Comparison of ENCODE assay signal across 30 cellular contexts in genomic region chr4:98796986-98797385, GRCh38.
"Had no signal": no experiment of that assay in that cellular context is flagged by ENCODE, and none has a peak within 500 bp of the region (broad histone marks: within the 10 kb centered on the region; RNA-seq: fewer than 3 reads in every experiment).

No MANE protein-coding gene starts in this region.

- H3K4me3 Mint-ChIP-seq: naive thymus-derived CD8-positive, alpha-beta T cell; natural killer cell treated with Interleukin-12 subunit alpha and Interleukin-12 subunit beta and Interleukin-15 and Interleukin-18, amount 100 ng/mL, for 72 hours; nephron progenitor cell; neural crest cell; stimulated activated effector memory CD8-positive, alpha-beta T cell treated with anti-CD3 and anti-CD28 coated beads, Interleukin-12 subunit alpha, Interleukin-12 subunit beta, amount 100 ng/mL, for 72 hours; stimulated activated naive B cell treated with anti-CD40 and anti-IgM and Interleukin-4, amounts not matched to agents 10 μg/mL and 1 μg/mL and 100 μg/mL, for 72 hours; stimulated activated naive CD8-positive, alpha-beta T cell treated with anti-CD3 and anti-CD28 coated beads, Interleukin-15, Interleukin-2, amounts not matched to agents 100 ng/mL and 50 ng/mL, for 24 hours; type B pancreatic cell had no signal

- H3K9ac ChIP-seq: parathyroid adenoma had no signal

- H3K36me3 ChIP-seq: neutrophil, ovary, right lobe of liver, sigmoid colon, stomach, thoracic aorta, thyroid gland, tibial nerve, upper lobe of right lung, uterus had no signal

- H3K27ac Mint-ChIP-seq: naive thymus-derived CD8-positive, alpha-beta T cell; natural killer cell treated with Interleukin-12 subunit alpha and Interleukin-12 subunit beta and Interleukin-15 and Interleukin-18, amount 100 ng/mL, for 72 hours; nephron progenitor cell; progenitor cell of endocrine pancreas; stimulated activated effector memory CD8-positive, alpha-beta T cell treated with anti-CD3 and anti-CD28 coated beads, Interleukin-12 subunit alpha, Interleukin-12 subunit beta, amount 100 ng/mL, for 72 hours; stimulated activated naive B cell treated with anti-CD40 and anti-IgM and Interleukin-4, amounts not matched to agents 10 μg/mL and 1 μg/mL and 100 μg/mL, for 72 hours; stimulated activated naive CD8-positive, alpha-beta T cell treated with anti-CD3 and anti-CD28 coated beads, Interleukin-15, Interleukin-2, amounts not matched to agents 100 ng/mL and 50 ng/mL, for 24 hours; type B pancreatic cell had no signal

- H3K36me3 Mint-ChIP-seq: natural killer cell treated with Interleukin-12 subunit alpha and Interleukin-12 subunit beta and Interleukin-15 and Interleukin-18, amount 100 ng/mL, for 72 hours; stimulated activated effector memory CD8-positive, alpha-beta T cell treated with anti-CD3 and anti-CD28 coated beads, Interleukin-12 subunit alpha, Interleukin-12 subunit beta, amount 100 ng/mL, for 72 hours; stimulated activated naive B cell treated with anti-CD40 and anti-IgM and Interleukin-4, amounts not matched to agents 10 μg/mL and 1 μg/mL and 100 μg/mL, for 72 hours; type B pancreatic cell had no signal

- H3K27me3 ChIP-seq: neutrophil, ovary, right lobe of liver, sigmoid colon, stomach, thyroid gland, tibial nerve, upper lobe of right lung, uterus had no signal

- H3K4me1 ChIP-seq: parathyroid adenoma, psoas muscle, right lobe of liver, sigmoid colon, stomach, thyroid gland, tibial nerve, upper lobe of right lung, uterus had no signal

- H3K4me1 Mint-ChIP-seq: neural crest cell; stimulated activated naive B cell treated with anti-CD40 and anti-IgM and Interleukin-4, amounts not matched to agents 10 μg/mL and 1 μg/mL and 100 μg/mL, for 72 hours had no signal

- H3K27me3 Mint-ChIP-seq: stimulated activated naive CD8-positive, alpha-beta T cell treated with anti-CD3 and anti-CD28 coated beads, Interleukin-15, Interleukin-2, amounts not matched to agents 100 ng/mL and 50 ng/mL, for 24 hours had no signal

- H3K9me3 ChIP-seq: neutrophil, ovary, psoas muscle, right lobe of liver, sigmoid colon, stomach, thoracic aorta, thyroid gland, tibial nerve, upper lobe of right lung, uterus had no signal

- H3K9me3 Mint-ChIP-seq: naive thymus-derived CD8-positive, alpha-beta T cell; natural killer cell treated with Interleukin-12 subunit alpha and Interleukin-12 subunit beta and Interleukin-15 and Interleukin-18, amount 100 ng/mL, for 72 hours; nephron progenitor cell; stimulated activated effector memory CD8-positive, alpha-beta T cell treated with anti-CD3 and anti-CD28 coated beads, Interleukin-12 subunit alpha, Interleukin-12 subunit beta, amount 100 ng/mL, for 72 hours; stimulated activated naive B cell treated with anti-CD40 and anti-IgM and Interleukin-4, amounts not matched to agents 10 μg/mL and 1 μg/mL and 100 μg/mL, for 72 hours; stimulated activated naive CD8-positive, alpha-beta T cell treated with anti-CD3 and anti-CD28 coated beads, Interleukin-15, Interleukin-2, amounts not matched to agents 100 ng/mL and 50 ng/mL, for 24 hours; type B pancreatic cell had no signal

- DNase-seq: naive thymus-derived CD8-positive, alpha-beta T cell; nephron progenitor cell; nucleus accumbens; ovary; posterior cingulate gyrus; psoas muscle; right cardiac atrium; right lobe of liver; sigmoid colon; small intestine; stimulated activated CD4-positive, alpha-beta T cell treated with anti-CD3 and anti-CD28 coated beads, Interleukin-15, amount 100 ng/mL, for 24 hours; stimulated activated CD4-positive, alpha-beta T cell treated with anti-CD3 and anti-CD28 coated beads, Interleukin-2, amount 100 ng/mL, for 24 hours; stimulated activated CD4-positive, alpha-beta T cell treated with anti-CD3 and anti-CD28 coated beads, Interleukin-2, amount 100 ng/mL, for 48 hours; stimulated activated CD4-positive, alpha-beta T cell treated with anti-CD3 and anti-CD28 coated beads, Interleukin-4, amount 100 ng/mL, for 24 hours; stimulated activated naive B cell treated with anti-CD40 and anti-IgM and Interleukin-4, amounts not matched to agents 10 μg/mL and 1 μg/mL and 100 μg/mL, for 72 hours; stimulated activated naive CD4-positive, alpha-beta T cell treated with Interleukin-2 at 50 U/mL for 16 hours; stomach; thyroid gland; upper lobe of right lung; uterus had no signal

- H3K4me3 ChIP-seq: ovary, psoas muscle, right lobe of liver, sigmoid colon, stomach, thoracic aorta, thyroid gland, tibial nerve, upper lobe of right lung, uterus had no signal

- H3K27ac ChIP-seq: neutrophil, ovary, parathyroid adenoma, psoas muscle, right lobe of liver, sigmoid colon, stomach, thoracic aorta, thyroid gland, tibial nerve, upper lobe of right lung, uterus had no signal
